In the genomic region with DNA sequence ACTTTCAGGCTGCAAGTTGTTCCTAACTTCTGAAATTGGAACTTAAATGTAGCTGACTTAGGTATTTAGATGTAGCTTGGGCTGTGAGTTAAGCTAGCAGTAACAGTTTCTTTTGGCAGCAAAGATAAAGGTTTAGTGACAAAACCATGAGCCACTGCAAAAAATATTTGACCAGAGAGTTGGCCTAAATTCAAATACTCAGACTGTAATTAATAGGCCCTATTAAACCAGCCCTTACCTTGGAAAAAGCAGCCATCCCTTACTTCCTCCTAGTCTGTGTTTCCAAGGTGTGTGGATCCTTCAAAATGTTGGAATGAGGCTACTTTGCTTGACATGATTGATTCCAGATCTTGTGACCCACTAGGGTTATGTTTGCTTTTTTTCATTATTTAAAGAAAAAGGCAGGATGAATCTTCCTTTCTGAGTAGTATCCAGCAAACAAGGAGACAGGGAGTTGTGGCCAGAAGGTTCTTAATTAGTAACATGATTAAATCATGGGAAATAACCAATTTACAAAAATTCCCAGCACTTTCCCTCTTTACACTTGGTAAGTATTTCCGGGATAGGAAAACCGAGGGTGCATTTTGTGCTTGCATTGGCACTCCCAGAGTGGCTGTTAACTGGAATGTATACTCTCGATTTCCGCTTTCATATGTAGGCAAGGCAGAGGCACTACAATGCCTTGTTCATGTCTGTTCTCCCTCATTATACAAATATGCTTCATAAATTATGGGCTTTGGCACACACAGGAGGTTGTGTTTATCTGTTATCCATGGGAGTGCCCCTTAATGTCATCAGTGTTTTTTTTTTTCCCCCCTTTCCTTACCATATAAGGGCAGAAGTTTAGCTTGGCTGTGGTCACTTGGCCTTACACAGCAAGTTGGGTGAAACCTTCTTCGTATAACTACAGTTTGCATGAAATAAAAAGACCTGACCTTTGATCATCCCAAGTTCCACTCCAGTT, we compare ENCODE assay signal across 1 cellular context.
TF ChIP-seq lines count a peak whose summit lies in the region.

No MANE protein-coding gene starts in this region.

TF ChIP-seq in K562, 482 proteins besides CTCF, POLR2A, EP300 and RAD21 (continued from another document and continues in another):
- TF ChIP-seq AFF4 (CRISPR knock-in tag; IDR thresholded peaks at IDR 0.05) = no peak
- peak; percentile 87 for TF ChIP-seq ZNF589 (CRISPR knock-in tag; IDR thresholded peaks at IDR 0.05; ENCODE audit: low read depth)
- TF ChIP-seq FOXK2 (conservative IDR thresholded peaks at IDR 0.05 in 1 of 2, IDR thresholded peaks at IDR 0.05 in 1 of 2; ENCODE audit: low read depth in 2 of 2) = peak; percentile 71 to 87
- no peak for TF ChIP-seq MIER1 (IDR thresholded peaks at IDR 0.05; ENCODE audit: low read depth)
- TF ChIP-seq ZNF140 (CRISPR knock-in tag; IDR thresholded peaks at IDR 0.05) = no peak
- TF ChIP-seq MCM7 (IDR thresholded peaks at IDR 0.05) = no peak
- TF ChIP-seq, protein P1, sequence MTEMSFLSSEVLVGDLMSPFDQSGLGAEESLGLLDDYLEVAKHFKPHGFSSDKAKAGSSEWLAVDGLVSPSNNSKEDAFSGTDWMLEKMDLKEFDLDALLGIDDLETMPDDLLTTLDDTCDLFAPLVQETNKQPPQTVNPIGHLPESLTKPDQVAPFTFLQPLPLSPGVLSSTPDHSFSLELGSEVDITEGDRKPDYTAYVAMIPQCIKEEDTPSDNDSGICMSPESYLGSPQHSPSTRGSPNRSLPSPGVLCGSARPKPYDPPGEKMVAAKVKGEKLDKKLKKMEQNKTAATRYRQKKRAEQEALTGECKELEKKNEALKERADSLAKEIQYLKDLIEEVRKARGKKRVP (CRISPR knock-in tag; IDR thresholded peaks at IDR 0.05) = 0 out of 2 replicates have a peak, but pooled peaks have one; percentile 3
- TF ChIP-seq E2F3 (CRISPR knock-in tag; IDR thresholded peaks at IDR 0.05) = no peak
- TF ChIP-seq, protein P2, sequence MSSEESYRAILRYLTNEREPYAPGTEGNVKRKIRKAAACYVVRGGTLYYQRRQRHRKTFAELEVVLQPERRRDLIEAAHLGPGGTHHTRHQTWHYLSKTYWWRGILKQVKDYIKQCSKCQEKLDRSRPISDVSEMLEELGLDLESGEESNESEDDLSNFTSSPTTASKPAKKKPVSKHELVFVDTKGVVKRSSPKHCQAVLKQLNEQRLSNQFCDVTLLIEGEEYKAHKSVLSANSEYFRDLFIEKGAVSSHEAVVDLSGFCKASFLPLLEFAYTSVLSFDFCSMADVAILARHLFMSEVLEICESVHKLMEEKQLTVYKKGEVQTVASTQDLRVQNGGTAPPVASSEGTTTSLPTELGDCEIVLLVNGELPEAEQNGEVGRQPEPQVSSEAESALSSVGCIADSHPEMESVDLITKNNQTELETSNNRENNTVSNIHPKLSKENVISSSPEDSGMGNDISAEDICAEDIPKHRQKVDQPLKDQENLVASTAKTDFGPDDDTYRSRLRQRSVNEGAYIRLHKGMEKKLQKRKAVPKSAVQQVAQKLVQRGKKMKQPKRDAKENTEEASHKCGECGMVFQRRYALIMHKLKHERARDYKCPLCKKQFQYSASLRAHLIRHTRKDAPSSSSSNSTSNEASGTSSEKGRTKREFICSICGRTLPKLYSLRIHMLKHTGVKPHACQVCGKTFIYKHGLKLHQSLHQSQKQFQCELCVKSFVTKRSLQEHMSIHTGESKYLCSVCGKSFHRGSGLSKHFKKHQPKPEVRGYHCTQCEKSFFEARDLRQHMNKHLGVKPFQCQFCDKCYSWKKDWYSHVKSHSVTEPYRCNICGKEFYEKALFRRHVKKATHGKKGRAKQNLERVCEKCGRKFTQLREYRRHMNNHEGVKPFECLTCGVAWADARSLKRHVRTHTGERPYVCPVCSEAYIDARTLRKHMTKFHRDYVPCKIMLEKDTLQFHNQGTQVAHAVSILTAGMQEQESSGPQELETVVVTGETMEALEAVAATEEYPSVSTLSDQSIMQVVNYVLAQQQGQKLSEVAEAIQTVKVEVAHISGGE (CRISPR knock-in tag; IDR thresholded peaks at IDR 0.05) = peak in 1 of 3 experiments; percentile 84; a peak in 2 of 6 replicates
- TF ChIP-seq, protein P3, sequence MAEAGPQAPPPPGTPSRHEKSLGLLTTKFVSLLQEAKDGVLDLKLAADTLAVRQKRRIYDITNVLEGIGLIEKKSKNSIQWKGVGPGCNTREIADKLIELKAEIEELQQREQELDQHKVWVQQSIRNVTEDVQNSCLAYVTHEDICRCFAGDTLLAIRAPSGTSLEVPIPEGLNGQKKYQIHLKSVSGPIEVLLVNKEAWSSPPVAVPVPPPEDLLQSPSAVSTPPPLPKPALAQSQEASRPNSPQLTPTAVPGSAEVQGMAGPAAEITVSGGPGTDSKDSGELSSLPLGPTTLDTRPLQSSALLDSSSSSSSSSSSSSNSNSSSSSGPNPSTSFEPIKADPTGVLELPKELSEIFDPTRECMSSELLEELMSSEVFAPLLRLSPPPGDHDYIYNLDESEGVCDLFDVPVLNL (CRISPR knock-in tag; IDR thresholded peaks at IDR 0.05; ENCODE audit: low read depth) = no peak
- no peak for TF ChIP-seq MCM5 (IDR thresholded peaks at IDR 0.05; ENCODE audit: low read depth)
- TF ChIP-seq HOXB6 (CRISPR knock-in tag; IDR thresholded peaks at IDR 0.05; ENCODE audit: borderline replicate concordance) = no peak
- TF ChIP-seq, protein P4, sequence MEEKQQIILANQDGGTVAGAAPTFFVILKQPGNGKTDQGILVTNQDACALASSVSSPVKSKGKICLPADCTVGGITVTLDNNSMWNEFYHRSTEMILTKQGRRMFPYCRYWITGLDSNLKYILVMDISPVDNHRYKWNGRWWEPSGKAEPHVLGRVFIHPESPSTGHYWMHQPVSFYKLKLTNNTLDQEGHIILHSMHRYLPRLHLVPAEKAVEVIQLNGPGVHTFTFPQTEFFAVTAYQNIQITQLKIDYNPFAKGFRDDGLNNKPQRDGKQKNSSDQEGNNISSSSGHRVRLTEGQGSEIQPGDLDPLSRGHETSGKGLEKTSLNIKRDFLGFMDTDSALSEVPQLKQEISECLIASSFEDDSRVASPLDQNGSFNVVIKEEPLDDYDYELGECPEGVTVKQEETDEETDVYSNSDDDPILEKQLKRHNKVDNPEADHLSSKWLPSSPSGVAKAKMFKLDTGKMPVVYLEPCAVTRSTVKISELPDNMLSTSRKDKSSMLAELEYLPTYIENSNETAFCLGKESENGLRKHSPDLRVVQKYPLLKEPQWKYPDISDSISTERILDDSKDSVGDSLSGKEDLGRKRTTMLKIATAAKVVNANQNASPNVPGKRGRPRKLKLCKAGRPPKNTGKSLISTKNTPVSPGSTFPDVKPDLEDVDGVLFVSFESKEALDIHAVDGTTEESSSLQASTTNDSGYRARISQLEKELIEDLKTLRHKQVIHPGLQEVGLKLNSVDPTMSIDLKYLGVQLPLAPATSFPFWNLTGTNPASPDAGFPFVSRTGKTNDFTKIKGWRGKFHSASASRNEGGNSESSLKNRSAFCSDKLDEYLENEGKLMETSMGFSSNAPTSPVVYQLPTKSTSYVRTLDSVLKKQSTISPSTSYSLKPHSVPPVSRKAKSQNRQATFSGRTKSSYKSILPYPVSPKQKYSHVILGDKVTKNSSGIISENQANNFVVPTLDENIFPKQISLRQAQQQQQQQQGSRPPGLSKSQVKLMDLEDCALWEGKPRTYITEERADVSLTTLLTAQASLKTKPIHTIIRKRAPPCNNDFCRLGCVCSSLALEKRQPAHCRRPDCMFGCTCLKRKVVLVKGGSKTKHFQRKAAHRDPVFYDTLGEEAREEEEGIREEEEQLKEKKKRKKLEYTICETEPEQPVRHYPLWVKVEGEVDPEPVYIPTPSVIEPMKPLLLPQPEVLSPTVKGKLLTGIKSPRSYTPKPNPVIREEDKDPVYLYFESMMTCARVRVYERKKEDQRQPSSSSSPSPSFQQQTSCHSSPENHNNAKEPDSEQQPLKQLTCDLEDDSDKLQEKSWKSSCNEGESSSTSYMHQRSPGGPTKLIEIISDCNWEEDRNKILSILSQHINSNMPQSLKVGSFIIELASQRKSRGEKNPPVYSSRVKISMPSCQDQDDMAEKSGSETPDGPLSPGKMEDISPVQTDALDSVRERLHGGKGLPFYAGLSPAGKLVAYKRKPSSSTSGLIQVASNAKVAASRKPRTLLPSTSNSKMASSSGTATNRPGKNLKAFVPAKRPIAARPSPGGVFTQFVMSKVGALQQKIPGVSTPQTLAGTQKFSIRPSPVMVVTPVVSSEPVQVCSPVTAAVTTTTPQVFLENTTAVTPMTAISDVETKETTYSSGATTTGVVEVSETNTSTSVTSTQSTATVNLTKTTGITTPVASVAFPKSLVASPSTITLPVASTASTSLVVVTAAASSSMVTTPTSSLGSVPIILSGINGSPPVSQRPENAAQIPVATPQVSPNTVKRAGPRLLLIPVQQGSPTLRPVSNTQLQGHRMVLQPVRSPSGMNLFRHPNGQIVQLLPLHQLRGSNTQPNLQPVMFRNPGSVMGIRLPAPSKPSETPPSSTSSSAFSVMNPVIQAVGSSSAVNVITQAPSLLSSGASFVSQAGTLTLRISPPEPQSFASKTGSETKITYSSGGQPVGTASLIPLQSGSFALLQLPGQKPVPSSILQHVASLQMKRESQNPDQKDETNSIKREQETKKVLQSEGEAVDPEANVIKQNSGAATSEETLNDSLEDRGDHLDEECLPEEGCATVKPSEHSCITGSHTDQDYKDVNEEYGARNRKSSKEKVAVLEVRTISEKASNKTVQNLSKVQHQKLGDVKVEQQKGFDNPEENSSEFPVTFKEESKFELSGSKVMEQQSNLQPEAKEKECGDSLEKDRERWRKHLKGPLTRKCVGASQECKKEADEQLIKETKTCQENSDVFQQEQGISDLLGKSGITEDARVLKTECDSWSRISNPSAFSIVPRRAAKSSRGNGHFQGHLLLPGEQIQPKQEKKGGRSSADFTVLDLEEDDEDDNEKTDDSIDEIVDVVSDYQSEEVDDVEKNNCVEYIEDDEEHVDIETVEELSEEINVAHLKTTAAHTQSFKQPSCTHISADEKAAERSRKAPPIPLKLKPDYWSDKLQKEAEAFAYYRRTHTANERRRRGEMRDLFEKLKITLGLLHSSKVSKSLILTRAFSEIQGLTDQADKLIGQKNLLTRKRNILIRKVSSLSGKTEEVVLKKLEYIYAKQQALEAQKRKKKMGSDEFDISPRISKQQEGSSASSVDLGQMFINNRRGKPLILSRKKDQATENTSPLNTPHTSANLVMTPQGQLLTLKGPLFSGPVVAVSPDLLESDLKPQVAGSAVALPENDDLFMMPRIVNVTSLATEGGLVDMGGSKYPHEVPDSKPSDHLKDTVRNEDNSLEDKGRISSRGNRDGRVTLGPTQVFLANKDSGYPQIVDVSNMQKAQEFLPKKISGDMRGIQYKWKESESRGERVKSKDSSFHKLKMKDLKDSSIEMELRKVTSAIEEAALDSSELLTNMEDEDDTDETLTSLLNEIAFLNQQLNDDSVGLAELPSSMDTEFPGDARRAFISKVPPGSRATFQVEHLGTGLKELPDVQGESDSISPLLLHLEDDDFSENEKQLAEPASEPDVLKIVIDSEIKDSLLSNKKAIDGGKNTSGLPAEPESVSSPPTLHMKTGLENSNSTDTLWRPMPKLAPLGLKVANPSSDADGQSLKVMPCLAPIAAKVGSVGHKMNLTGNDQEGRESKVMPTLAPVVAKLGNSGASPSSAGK (IDR thresholded peaks at IDR 0.05) = no peak
- TF ChIP-seq XRCC3 (IDR thresholded peaks at IDR 0.05) = no peak
- TF ChIP-seq ZNF592 (IDR thresholded peaks at IDR 0.05) = 0 out of 2 replicates have a peak, but pooled peaks have one; percentile 59
- no peak for TF ChIP-seq BRD9 (IDR thresholded peaks at IDR 0.05; ENCODE audit: low read depth, partially characterized antibody)
- TF ChIP-seq ELF4 (CRISPR knock-in tag; IDR thresholded peaks at IDR 0.05) = no peak
- peak; percentile 53; the same call in 1 of the 2 replicates for TF ChIP-seq RBFOX2 (IDR thresholded peaks at IDR 0.05; ENCODE audit: low read depth, low read length)
